In genomic region chr12:53160673-53161072, GRCh38 we compare ENCODE assay signal across 1 cellular context.
A peak's percentile ranks its signal among the peaks of the same experiment; 100 is the strongest.
TF ChIP-seq lines count a peak whose summit lies in the region.

No MANE protein-coding gene starts in this region.

TF ChIP-seq in HepG2, 621 proteins besides CTCF, POLR2A, EP300 and RAD21:
- TF ChIP-seq ZFX (CRISPR knock-in tag; IDR thresholded peaks at IDR 0.05; ENCODE audit: low read depth) (0 out of 2 replicates have a peak, but pooled peaks have one; percentile 5), SRY (CRISPR knock-in tag; IDR thresholded peaks at IDR 0.05) (no peak)
